Comparison of ENCODE assay signal across 7 cellular contexts in genomic region chr2:149587220-149587949, GRCh38.
DNase-seq lines count a peak whose midpoint lies in the region; ATAC-seq and TF ChIP-seq lines count a peak whose summit lies in the region.

TSS of gene MMADHC (minus strand) at chr2:149587775. CDS start at chr2:149587097, 678 bp downstream.

- no peak for TF ChIP-seq CTCF in retinal pigment epithelial cell (conservative IDR thresholded peaks at IDR 0.05; ENCODE audit: low read depth, low read length)

- ATAC-seq in GM18508 (IDR thresholded peaks at IDR 0.05; ENCODE audit: insufficient read depth, unreplicated experiment) (peak; percentile 95), HG03025 (IDR thresholded peaks at IDR 0.05; ENCODE audit: low FRiP score, unreplicated experiment) (peak; percentile 99)

- peak within 1 kb of the TSS; percentile 100 for H3K4me3 ChIP-seq in retinal pigment epithelial cell (ENCODE audit: low read length)

- DNase-seq in NCI-H2081 (lab: John Stamatoyannopoulos, UW) (peak; percentile 95 to 98), T1000 (lab: John Stamatoyannopoulos, UW) (peak; percentile 86), astrocyte of the hippocampus (ENCODE audit: low read depth, low spot score) (peak; percentile 99), hippocampal formation (lab: John Stamatoyannopoulos, UW) (peak; percentile 80 to 86), retinal pigment epithelial cell (ENCODE audit: low read depth) (peak; percentile 88)

Comparison
In these comparisons a context has a peak if more than half of its experiments do, and no peak if none do; other contexts are left out.
1. Peak in every context shown above with its lines: DNase-seq, ATAC-seq and H3K4me3 ChIP-seq.